ENCODE assay signal across 8 cellular contexts in the genomic region with DNA sequence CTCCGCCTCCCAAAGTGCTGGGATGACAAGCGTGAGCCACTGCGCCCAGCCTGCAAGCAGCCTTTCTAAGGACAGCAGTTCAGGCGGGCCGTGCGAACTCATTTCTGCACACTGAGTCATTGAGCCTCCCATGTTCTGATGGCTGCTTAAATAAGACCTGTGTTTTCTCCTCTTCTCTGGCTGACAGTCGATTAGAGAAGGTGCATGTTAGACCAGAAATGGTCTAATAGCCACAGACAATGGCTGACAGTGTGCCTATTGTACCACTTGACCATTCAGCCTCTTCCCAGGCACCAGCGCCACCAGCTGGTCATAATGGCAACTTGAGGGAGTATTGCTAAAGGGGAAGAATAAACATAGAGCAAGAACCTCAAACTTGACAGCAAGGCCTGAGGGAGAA.
DNase-seq lines count a peak whose midpoint lies in the region; ATAC-seq lines count a peak whose summit lies in the region.

No MANE protein-coding gene starts in this region.

- no peaks in the 10 kb centered on the region for H3K27me3 Mint-ChIP-seq in stimulated activated naive CD8-positive, alpha-beta T cell treated with anti-CD3 and anti-CD28 coated beads, Interleukin-15, amount 100 ng/mL, for 72 hours

- H3K4me1 Mint-ChIP-seq in stimulated activated naive CD8-positive, alpha-beta T cell treated with anti-CD3 and anti-CD28 coated beads, Interleukin-15, amount 100 ng/mL, for 72 hours: peaks cover 9% of the 10 kb centered on the region

- peak overlapping the region in 1 of 2 donors; percentile 29 for H3K27ac Mint-ChIP-seq in stimulated activated naive CD8-positive, alpha-beta T cell treated with anti-CD3 and anti-CD28 coated beads, Interleukin-15, amount 100 ng/mL, for 72 hours

- peak; percentile 44 for ATAC-seq in GM21786 (IDR thresholded peaks at IDR 0.05; ENCODE audit: unreplicated experiment)
- ATAC-seq in stimulated activated naive CD8-positive, alpha-beta T cell treated with anti-CD3 and anti-CD28 coated beads, Interleukin-15, amount 100 ng/mL, for 72 hours: peak; percentile 53

- no peak overlapping the region for H3K4me3 Mint-ChIP-seq in stimulated activated naive CD8-positive, alpha-beta T cell treated with anti-CD3 and anti-CD28 coated beads, Interleukin-15, amount 100 ng/mL, for 72 hours

- peak; percentile 70 for DNase-seq in ELF-1 (ENCODE audit: low read depth, low spot score)
- peak; percentile 2 for DNase-seq in NCI-H2227 treated with DMSO at 0.1 percent for 48 hours (lab: John Stamatoyannopoulos, UW)
- DNase-seq in anterior cingulate cortex (lab: John Stamatoyannopoulos, UW): peak in 37 of 58 donors; percentile 6 to 77 (median 41)
- DNase-seq in inferior parietal cortex (ENCODE audit: extremely low spot score): peak; percentile 83
- peak in 1 of 2 donors; percentile 33 for DNase-seq in stimulated activated naive CD8-positive, alpha-beta T cell treated with anti-CD3 and anti-CD28 coated beads, Interleukin-15, amount 100 ng/mL, for 72 hours
- no peak for DNase-seq in OCI-M2 (lab: John Stamatoyannopoulos, UW; ENCODE audit: unreplicated experiment)
- no peak for DNase-seq in AG08395 (ENCODE audit: low spot score)

- no peaks in the 10 kb centered on the region for H3K9me3 Mint-ChIP-seq in stimulated activated naive CD8-positive, alpha-beta T cell treated with anti-CD3 and anti-CD28 coated beads, Interleukin-15, amount 100 ng/mL, for 72 hours

Comparison
In these comparisons a context has a peak if more than half of its experiments do, and no peak if none do; other contexts are left out.
1. DNase-seq: peak in ELF-1 (single experiment), NCI-H2227 treated with DMSO at 0.1 percent for 48 hours (single experiment), anterior cingulate cortex (37 of 58) and inferior parietal cortex (single experiment); none in OCI-M2 (single experiment) and AG08395 (single experiment).